In genomic region chr2:54529935-54530334, GRCh38 we compare ENCODE assay signal across 16 cellular contexts.
DNase-seq lines count a peak whose midpoint lies in the region; ATAC-seq and TF ChIP-seq lines count a peak whose summit lies in the region.
"Had no signal": no experiment of that assay in that cellular context is flagged by ENCODE, and none has a peak within 500 bp of the region (broad histone marks: within the 10 kb centered on the region; RNA-seq: fewer than 3 reads in every experiment).

No MANE protein-coding gene starts in this region.

- no peak overlapping the region for H2AFZ ChIP-seq in DND-41 (ENCODE audit: low read depth, low read length)
- H2AFZ ChIP-seq: GM23248 had no signal

- TF ChIP-seq CTCF in DND-41 (IDR thresholded peaks at IDR 0.05; ENCODE audit: borderline replicate concordance, extremely low read depth, low read length, poor library complexity, severe bottlenecking) (no peak), foreskin keratinocyte (conservative IDR thresholded peaks at IDR 0.05) (no peak)

- H3K9ac ChIP-seq in DND-41 (ENCODE audit: low read depth, low read length): no peak overlapping the region
- no peak overlapping the region for H3K9ac ChIP-seq in SK-N-MC (ENCODE audit: insufficient read length)
- H3K9ac ChIP-seq: GM23248, SK-N-SH had no signal

- H3K27me3 ChIP-seq in DND-41 (ENCODE audit: insufficient read depth, low read length, poor library complexity) (no peaks in the 10 kb centered on the region), foreskin keratinocyte (no peaks in the 10 kb centered on the region)
- H3K27me3 ChIP-seq: esophagus muscularis mucosa, left lung had no signal

- no peaks in the 10 kb centered on the region for H4K20me1 ChIP-seq in DND-41 (ENCODE audit: insufficient read depth, low read length)

- H3K27ac ChIP-seq in DND-41 (ENCODE audit: low read length): no peak overlapping the region
- no peak overlapping the region; the same call in 1 of the 2 replicates for H3K27ac ChIP-seq in SK-N-MC
- no peak overlapping the region for H3K27ac ChIP-seq in foreskin keratinocyte
- H3K27ac ChIP-seq: esophagus muscularis mucosa, GM23248, left lung had no signal

- peak; percentile 49; the same call in 1 of the 3 replicates for ATAC-seq in DND-41 (ENCODE audit: insufficient read depth, low read depth)
- ATAC-seq in GM18868 (IDR thresholded peaks at IDR 0.05; ENCODE audit: unreplicated experiment): peak; percentile 76
- ATAC-seq in HG02870 (IDR thresholded peaks at IDR 0.05; ENCODE audit: unreplicated experiment): peak; percentile 56
- no peak for ATAC-seq in foreskin keratinocyte
- ATAC-seq in GM21367 (IDR thresholded peaks at IDR 0.05; ENCODE audit: unreplicated experiment): no peak
- no peak for ATAC-seq in HG02970 (IDR thresholded peaks at IDR 0.05; ENCODE audit: low FRiP score, unreplicated experiment)
- ATAC-seq: left lung, Panc1 had no signal

- H3K4me1 ChIP-seq in DND-41 (ENCODE audit: insufficient read depth, low read length): no peaks in the 10 kb centered on the region
- H3K4me1 ChIP-seq in foreskin keratinocyte: peaks cover 36% of the 10 kb centered on the region

- H3K4me2 ChIP-seq in DND-41 (ENCODE audit: insufficient read depth, low read length): no peak overlapping the region
- H3K4me2 ChIP-seq: SK-N-SH had no signal

- H3K4me3 ChIP-seq in DND-41 (ENCODE audit: low read depth in 1 of 2, low read length in 2 of 2) (no peak overlapping the region), SK-N-MC (no peak overlapping the region)
- H3K4me3 ChIP-seq: esophagus muscularis mucosa, GM23248, left lung had no signal

- no peaks in the 10 kb centered on the region for H3K79me2 ChIP-seq in DND-41 (ENCODE audit: insufficient read depth, low read length)

- DNase-seq in DND-41: no peak
- peak; percentile 51 for DNase-seq in SK-N-MC (ENCODE audit: low read depth, low spot score)
- DNase-seq in foreskin keratinocyte: no peak
- no peak for DNase-seq in HK-2 (ENCODE audit: unreplicated experiment)
- DNase-seq: effector CD4-positive, alpha-beta T cell; GM23248; left lung; NCI-H82; SK-N-SH; T1000 had no signal

- H3K36me3 ChIP-seq in DND-41 (ENCODE audit: insufficient read depth, low read length) (0 out of 2 replicates have a peak, but pooled peaks cover 4% of the 10 kb centered on the region), SK-N-MC (ENCODE audit: insufficient read depth, low read length) (no peaks in the 10 kb centered on the region; the same call in 1 of the 2 replicates)

- H3K9me3 ChIP-seq in DND-41 (ENCODE audit: insufficient read depth, low read length, severe bottlenecking): no peaks in the 10 kb centered on the region
- no peaks in the 10 kb centered on the region for H3K9me3 ChIP-seq in SK-N-MC (ENCODE audit: low read depth, low read length)
- H3K9me3 ChIP-seq: esophagus muscularis mucosa, left lung, SK-N-SH had no signal

Comparison
In these comparisons a context has a peak if more than half of its experiments do, and no peak if none do; other contexts are left out.
1. ATAC-seq: peak in DND-41 (single experiment), GM18868 (single experiment) and HG02870 (single experiment); none in foreskin keratinocyte (single experiment), GM21367 (single experiment) and HG02970 (single experiment).